In genomic region chr10:69146756-69147155, GRCh38 we compare ENCODE assay signal across 1 cellular context.
TF ChIP-seq lines count a peak whose summit lies in the region.

No MANE protein-coding gene starts in this region.

TF ChIP-seq in K562, 482 proteins besides CTCF, POLR2A, EP300 and RAD21 (continued from another document):
- TF ChIP-seq RNF219 (CRISPR knock-in tag; IDR thresholded peaks at IDR 0.05) (no peak), HDAC3 (IDR thresholded peaks at IDR 0.05; ENCODE audit: borderline replicate concordance, partially characterized antibody) (no peak), ZNF644 (tag; IDR thresholded peaks at IDR 0.05; ENCODE audit: low read depth) (no peak), TGIF2 (CRISPR knock-in tag; IDR thresholded peaks at IDR 0.05) (no peak), KAT8 (IDR thresholded peaks at IDR 0.05; ENCODE audit: low read depth) (no peak), NCOR1 (IDR thresholded peaks at IDR 0.05) (no peak), ZNF41 (CRISPR knock-in tag; conservative IDR thresholded peaks at IDR 0.05) (no peak), MITF (IDR thresholded peaks at IDR 0.05) (no peak), ZNF347 (CRISPR knock-in tag; IDR thresholded peaks at IDR 0.05; ENCODE audit: low read depth) (no peak), ZNF311 (CRISPR knock-in tag; IDR thresholded peaks at IDR 0.05) (0 out of 2 replicates have a peak, but pooled peaks have one; percentile 29), U2AF2 (optimal IDR thresholded peaks at IDR 0.05; ENCODE audit: low read depth, low read length) (no peak), TBP (optimal IDR thresholded peaks at IDR 0.05; ENCODE audit: low read depth, low read length) (no peak), BRF1 (IDR thresholded peaks at IDR 0.05; ENCODE audit: borderline replicate concordance, extremely low read depth, insufficient read length) (no peak), SNRNP70 (optimal IDR thresholded peaks at IDR 0.05; ENCODE audit: low read depth, low read length) (no peak)
- TF ChIP-seq, protein P1, sequence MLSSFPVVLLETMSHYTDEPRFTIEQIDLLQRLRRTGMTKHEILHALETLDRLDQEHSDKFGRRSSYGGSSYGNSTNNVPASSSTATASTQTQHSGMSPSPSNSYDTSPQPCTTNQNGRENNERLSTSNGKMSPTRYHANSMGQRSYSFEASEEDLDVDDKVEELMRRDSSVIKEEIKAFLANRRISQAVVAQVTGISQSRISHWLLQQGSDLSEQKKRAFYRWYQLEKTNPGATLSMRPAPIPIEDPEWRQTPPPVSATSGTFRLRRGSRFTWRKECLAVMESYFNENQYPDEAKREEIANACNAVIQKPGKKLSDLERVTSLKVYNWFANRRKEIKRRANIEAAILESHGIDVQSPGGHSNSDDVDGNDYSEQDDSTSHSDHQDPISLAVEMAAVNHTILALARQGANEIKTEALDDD (IDR thresholded peaks at IDR 0.05) = no peak
- TF ChIP-seq, protein P2, sequence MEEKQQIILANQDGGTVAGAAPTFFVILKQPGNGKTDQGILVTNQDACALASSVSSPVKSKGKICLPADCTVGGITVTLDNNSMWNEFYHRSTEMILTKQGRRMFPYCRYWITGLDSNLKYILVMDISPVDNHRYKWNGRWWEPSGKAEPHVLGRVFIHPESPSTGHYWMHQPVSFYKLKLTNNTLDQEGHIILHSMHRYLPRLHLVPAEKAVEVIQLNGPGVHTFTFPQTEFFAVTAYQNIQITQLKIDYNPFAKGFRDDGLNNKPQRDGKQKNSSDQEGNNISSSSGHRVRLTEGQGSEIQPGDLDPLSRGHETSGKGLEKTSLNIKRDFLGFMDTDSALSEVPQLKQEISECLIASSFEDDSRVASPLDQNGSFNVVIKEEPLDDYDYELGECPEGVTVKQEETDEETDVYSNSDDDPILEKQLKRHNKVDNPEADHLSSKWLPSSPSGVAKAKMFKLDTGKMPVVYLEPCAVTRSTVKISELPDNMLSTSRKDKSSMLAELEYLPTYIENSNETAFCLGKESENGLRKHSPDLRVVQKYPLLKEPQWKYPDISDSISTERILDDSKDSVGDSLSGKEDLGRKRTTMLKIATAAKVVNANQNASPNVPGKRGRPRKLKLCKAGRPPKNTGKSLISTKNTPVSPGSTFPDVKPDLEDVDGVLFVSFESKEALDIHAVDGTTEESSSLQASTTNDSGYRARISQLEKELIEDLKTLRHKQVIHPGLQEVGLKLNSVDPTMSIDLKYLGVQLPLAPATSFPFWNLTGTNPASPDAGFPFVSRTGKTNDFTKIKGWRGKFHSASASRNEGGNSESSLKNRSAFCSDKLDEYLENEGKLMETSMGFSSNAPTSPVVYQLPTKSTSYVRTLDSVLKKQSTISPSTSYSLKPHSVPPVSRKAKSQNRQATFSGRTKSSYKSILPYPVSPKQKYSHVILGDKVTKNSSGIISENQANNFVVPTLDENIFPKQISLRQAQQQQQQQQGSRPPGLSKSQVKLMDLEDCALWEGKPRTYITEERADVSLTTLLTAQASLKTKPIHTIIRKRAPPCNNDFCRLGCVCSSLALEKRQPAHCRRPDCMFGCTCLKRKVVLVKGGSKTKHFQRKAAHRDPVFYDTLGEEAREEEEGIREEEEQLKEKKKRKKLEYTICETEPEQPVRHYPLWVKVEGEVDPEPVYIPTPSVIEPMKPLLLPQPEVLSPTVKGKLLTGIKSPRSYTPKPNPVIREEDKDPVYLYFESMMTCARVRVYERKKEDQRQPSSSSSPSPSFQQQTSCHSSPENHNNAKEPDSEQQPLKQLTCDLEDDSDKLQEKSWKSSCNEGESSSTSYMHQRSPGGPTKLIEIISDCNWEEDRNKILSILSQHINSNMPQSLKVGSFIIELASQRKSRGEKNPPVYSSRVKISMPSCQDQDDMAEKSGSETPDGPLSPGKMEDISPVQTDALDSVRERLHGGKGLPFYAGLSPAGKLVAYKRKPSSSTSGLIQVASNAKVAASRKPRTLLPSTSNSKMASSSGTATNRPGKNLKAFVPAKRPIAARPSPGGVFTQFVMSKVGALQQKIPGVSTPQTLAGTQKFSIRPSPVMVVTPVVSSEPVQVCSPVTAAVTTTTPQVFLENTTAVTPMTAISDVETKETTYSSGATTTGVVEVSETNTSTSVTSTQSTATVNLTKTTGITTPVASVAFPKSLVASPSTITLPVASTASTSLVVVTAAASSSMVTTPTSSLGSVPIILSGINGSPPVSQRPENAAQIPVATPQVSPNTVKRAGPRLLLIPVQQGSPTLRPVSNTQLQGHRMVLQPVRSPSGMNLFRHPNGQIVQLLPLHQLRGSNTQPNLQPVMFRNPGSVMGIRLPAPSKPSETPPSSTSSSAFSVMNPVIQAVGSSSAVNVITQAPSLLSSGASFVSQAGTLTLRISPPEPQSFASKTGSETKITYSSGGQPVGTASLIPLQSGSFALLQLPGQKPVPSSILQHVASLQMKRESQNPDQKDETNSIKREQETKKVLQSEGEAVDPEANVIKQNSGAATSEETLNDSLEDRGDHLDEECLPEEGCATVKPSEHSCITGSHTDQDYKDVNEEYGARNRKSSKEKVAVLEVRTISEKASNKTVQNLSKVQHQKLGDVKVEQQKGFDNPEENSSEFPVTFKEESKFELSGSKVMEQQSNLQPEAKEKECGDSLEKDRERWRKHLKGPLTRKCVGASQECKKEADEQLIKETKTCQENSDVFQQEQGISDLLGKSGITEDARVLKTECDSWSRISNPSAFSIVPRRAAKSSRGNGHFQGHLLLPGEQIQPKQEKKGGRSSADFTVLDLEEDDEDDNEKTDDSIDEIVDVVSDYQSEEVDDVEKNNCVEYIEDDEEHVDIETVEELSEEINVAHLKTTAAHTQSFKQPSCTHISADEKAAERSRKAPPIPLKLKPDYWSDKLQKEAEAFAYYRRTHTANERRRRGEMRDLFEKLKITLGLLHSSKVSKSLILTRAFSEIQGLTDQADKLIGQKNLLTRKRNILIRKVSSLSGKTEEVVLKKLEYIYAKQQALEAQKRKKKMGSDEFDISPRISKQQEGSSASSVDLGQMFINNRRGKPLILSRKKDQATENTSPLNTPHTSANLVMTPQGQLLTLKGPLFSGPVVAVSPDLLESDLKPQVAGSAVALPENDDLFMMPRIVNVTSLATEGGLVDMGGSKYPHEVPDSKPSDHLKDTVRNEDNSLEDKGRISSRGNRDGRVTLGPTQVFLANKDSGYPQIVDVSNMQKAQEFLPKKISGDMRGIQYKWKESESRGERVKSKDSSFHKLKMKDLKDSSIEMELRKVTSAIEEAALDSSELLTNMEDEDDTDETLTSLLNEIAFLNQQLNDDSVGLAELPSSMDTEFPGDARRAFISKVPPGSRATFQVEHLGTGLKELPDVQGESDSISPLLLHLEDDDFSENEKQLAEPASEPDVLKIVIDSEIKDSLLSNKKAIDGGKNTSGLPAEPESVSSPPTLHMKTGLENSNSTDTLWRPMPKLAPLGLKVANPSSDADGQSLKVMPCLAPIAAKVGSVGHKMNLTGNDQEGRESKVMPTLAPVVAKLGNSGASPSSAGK (IDR thresholded peaks at IDR 0.05) = 0 out of 2 replicates have a peak, but pooled peaks have one; percentile 21
